In genomic region chr6:156582509-156582992, GRCh38 we compare ENCODE assay signal across 13 cellular contexts.
DNase-seq lines count a peak whose midpoint lies in the region; ATAC-seq lines count a peak whose summit lies in the region.
"Had no signal": no experiment of that assay in that cellular context is flagged by ENCODE, and none has a peak within 500 bp of the region (broad histone marks: within the 10 kb centered on the region; RNA-seq: fewer than 3 reads in every experiment).

No MANE protein-coding gene starts in this region.

- no peak for ATAC-seq in GM18517 (IDR thresholded peaks at IDR 0.05; ENCODE audit: unreplicated experiment)
- no peak for ATAC-seq in GM21360 (IDR thresholded peaks at IDR 0.05; ENCODE audit: unreplicated experiment)
- ATAC-seq: activated CD8-positive, alpha-beta T cell treated with anti-CD3 and anti-CD28 coated beads, Interleukin-2, amount 10 ng/mL, durations not matched to agents 7 days and 5 days; stimulated activated effector memory CD8-positive, alpha-beta T cell treated with anti-CD3 and anti-CD28 coated beads, Interleukin-12 subunit alpha, Interleukin-12 subunit beta, amount 100 ng/mL, for 72 hours had no signal

- DNase-seq in DMS79 (lab: John Stamatoyannopoulos, UW) = peak; percentile 82
- DNase-seq in NCI-H1105 treated with DMSO at 0.1 percent for 48 hours (lab: John Stamatoyannopoulos, UW) = peak; percentile 100
- peak; percentile 43 for DNase-seq in NCI-H2196 (lab: John Stamatoyannopoulos, UW; ENCODE audit: unreplicated experiment)
- peak; percentile 74 for DNase-seq in SW480 (ENCODE audit: low spot score)
- DNase-seq in cerebellum (ENCODE audit: low spot score) = no peak
- no peak for DNase-seq in ecto neural progenitor cell (ENCODE audit: low spot score)
- DNase-seq: activated CD8-positive, alpha-beta T cell treated with anti-CD3 and anti-CD28 coated beads, Interleukin-2, amount 10 ng/mL, durations not matched to agents 7 days and 5 days; Caco-2; HCEC 1CT; MV-4-11 had no signal

Comparison
In these comparisons a context has a peak if more than half of its experiments do, and no peak if none do; other contexts are left out.
1. DNase-seq: peak in DMS79 (single experiment), NCI-H1105 treated with DMSO at 0.1 percent for 48 hours (single experiment), NCI-H2196 (single experiment) and SW480 (single experiment); none in cerebellum (single experiment) and ecto neural progenitor cell (single experiment).